In the genomic region with DNA sequence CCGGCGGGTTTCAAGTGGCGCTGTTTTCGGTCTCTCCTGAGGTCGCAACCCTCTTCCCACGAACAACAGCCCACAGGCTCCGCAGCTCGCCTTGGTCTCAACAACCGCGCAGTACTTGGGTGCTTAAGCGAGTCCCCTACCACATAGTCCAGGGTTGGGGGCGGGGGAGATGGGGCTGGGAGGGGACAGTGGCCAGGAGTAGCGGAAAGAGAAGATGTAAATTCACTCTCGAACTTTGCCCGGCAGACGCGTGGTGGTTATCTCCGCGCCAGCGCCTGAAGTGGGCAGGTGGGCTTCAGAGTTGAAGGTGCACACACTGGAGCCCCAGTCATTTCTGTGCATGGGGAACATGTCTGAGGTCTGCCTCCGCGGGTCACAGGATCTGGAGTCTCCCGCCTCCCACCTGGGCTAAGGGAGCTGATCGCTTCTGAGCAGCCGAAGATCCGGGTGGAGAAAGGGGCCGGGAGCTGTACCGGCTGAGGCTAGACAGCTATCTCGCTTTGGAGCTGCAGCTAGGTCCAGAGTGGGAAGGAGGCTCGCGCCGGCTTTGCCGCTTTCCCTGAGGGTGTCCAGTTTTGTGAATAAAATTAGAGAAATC, we compare ENCODE assay signal across 14 cellular contexts. TPM values are rescaled to one million over a fixed set of nuclear protein-coding genes. Genes with fewer than 3 reads are reported as not detected.
A peak's percentile ranks its signal among the peaks of the same experiment; 100 is the strongest.
DNase-seq lines count a peak whose midpoint lies in the region; ATAC-seq and TF ChIP-seq lines count a peak whose summit lies in the region.
"Had no signal": no experiment of that assay in that cellular context is flagged by ENCODE, and none has a peak within 500 bp of the region (broad histone marks: within the 10 kb centered on the region; RNA-seq: fewer than 3 reads in every experiment).

No MANE protein-coding gene starts in this region.

- no peak overlapping the region for H3K27ac ChIP-seq in suprapubic skin
- H3K27ac ChIP-seq: prostate gland had no signal

- no peak for TF ChIP-seq EP300 in suprapubic skin (IDR thresholded peaks at IDR 0.05)

- peaks cover 83% of the 10 kb centered on the region for H3K27me3 ChIP-seq in suprapubic skin

- H3K4me3 ChIP-seq in suprapubic skin, result peak overlapping the region; percentile 23
- H3K4me3 ChIP-seq: prostate gland had no signal

- no peak for DNase-seq in activated CD8-positive, alpha-beta T cell treated with anti-CD3 and anti-CD28 coated beads for 36 hours
- DNase-seq in activated CD8-positive, alpha-beta T cell treated with anti-CD3 and anti-CD28 coated beads, Interleukin-2, amount 10 ng/mL, durations not matched to agents 7 days and 5 days, result no peak
- DNase-seq in activated naive CD8-positive, alpha-beta T cell treated with anti-CD3 and anti-CD28 coated beads, Interleukin-2, amount 10 ng/mL, durations not matched to agents 7 days and 5 days, result no peak
- DNase-seq in immature natural killer cell (no peak), suprapubic skin (ENCODE audit: low spot score in 2 of 2) (no peak), islet precursor cell (no peak), LoVo (ENCODE audit: low spot score) (no peak), NCI-H1105 (lab: John Stamatoyannopoulos, UW) (no peak)
- DNase-seq: activated CD4-positive, alpha-beta memory T cell treated with anti-CD3 and anti-CD28 coated beads for 36 hours; kidney glomerular epithelial cell had no signal

- no peak for ATAC-seq in activated CD8-positive, alpha-beta T cell treated with anti-CD3 and anti-CD28 coated beads for 36 hours
- no peak for ATAC-seq in activated CD8-positive, alpha-beta T cell treated with anti-CD3 and anti-CD28 coated beads, Interleukin-2, amount 10 ng/mL, durations not matched to agents 7 days and 5 days
- no peak for ATAC-seq in activated naive CD8-positive, alpha-beta T cell treated with anti-CD3 and anti-CD28 coated beads, Interleukin-2, amount 10 ng/mL, durations not matched to agents 7 days and 5 days (ENCODE audit: low read depth)

- H3K4me1 Mint-ChIP-seq in activated CD8-positive, alpha-beta T cell treated with anti-CD3 and anti-CD28 coated beads for 36 hours (ENCODE audit: low read depth), result peaks cover 44% of the 10 kb centered on the region
- H3K4me1 Mint-ChIP-seq in activated CD8-positive, alpha-beta T cell treated with anti-CD3 and anti-CD28 coated beads, Interleukin-2, amount 10 ng/mL, durations not matched to agents 7 days and 5 days (ENCODE audit: low read depth), result peaks cover 51% of the 10 kb centered on the region
- H3K4me1 Mint-ChIP-seq in activated naive CD8-positive, alpha-beta T cell treated with anti-CD3 and anti-CD28 coated beads, Interleukin-2, amount 10 ng/mL, durations not matched to agents 7 days and 5 days, result peaks cover 34% of the 10 kb centered on the region
- peaks cover 56 to 61% of the 10 kb centered on the region in 2 donors for H3K4me1 Mint-ChIP-seq in immature natural killer cell

- no peak overlapping the region for H3K27ac Mint-ChIP-seq in activated CD8-positive, alpha-beta T cell treated with anti-CD3 and anti-CD28 coated beads for 36 hours
- H3K27ac Mint-ChIP-seq in activated CD8-positive, alpha-beta T cell treated with anti-CD3 and anti-CD28 coated beads, Interleukin-2, amount 10 ng/mL, durations not matched to agents 7 days and 5 days, result no peak overlapping the region
- H3K27ac Mint-ChIP-seq in activated naive CD8-positive, alpha-beta T cell treated with anti-CD3 and anti-CD28 coated beads, Interleukin-2, amount 10 ng/mL, durations not matched to agents 7 days and 5 days, result no peak overlapping the region
- no peak overlapping the region for H3K27ac Mint-ChIP-seq in immature natural killer cell
- H3K27ac Mint-ChIP-seq: activated CD4-positive, alpha-beta memory T cell treated with anti-CD3 and anti-CD28 coated beads for 36 hours had no signal

- 16% methylated on average over 20 of the region's 33 CpGs for WGBS in suprapubic skin

- H3K9me3 ChIP-seq in suprapubic skin, result no peaks in the 10 kb centered on the region
- H3K9me3 ChIP-seq: prostate gland, tibial artery had no signal

- peaks cover 62% of the 10 kb centered on the region for H3K4me1 ChIP-seq in suprapubic skin
- H3K4me1 ChIP-seq: prostate gland had no signal

- no peaks in the 10 kb centered on the region for H3K9me3 Mint-ChIP-seq in activated CD8-positive, alpha-beta T cell treated with anti-CD3 and anti-CD28 coated beads for 36 hours
- no peaks in the 10 kb centered on the region for H3K9me3 Mint-ChIP-seq in activated CD8-positive, alpha-beta T cell treated with anti-CD3 and anti-CD28 coated beads, Interleukin-2, amount 10 ng/mL, durations not matched to agents 7 days and 5 days (ENCODE audit: insufficient read depth)
- H3K9me3 Mint-ChIP-seq in activated naive CD8-positive, alpha-beta T cell treated with anti-CD3 and anti-CD28 coated beads, Interleukin-2, amount 10 ng/mL, durations not matched to agents 7 days and 5 days, result no peaks in the 10 kb centered on the region
- no peaks in the 10 kb centered on the region for H3K9me3 Mint-ChIP-seq in immature natural killer cell
- H3K9me3 Mint-ChIP-seq: activated CD4-positive, alpha-beta memory T cell treated with anti-CD3 and anti-CD28 coated beads for 36 hours had no signal

- POLR2A ChIA-PET in activated CD8-positive, alpha-beta T cell treated with anti-CD3 and anti-CD28 coated beads for 36 hours (lab: Charles Lee), result no interaction called here
- POLR2A ChIA-PET in activated CD8-positive, alpha-beta T cell treated with anti-CD3 and anti-CD28 coated beads, Interleukin-2, amount 10 ng/mL, durations not matched to agents 7 days and 5 days (lab: Charles Lee), result no interaction called here
- POLR2A ChIA-PET in activated naive CD8-positive, alpha-beta T cell treated with anti-CD3 and anti-CD28 coated beads, Interleukin-2, amount 10 ng/mL, durations not matched to agents 7 days and 5 days (lab: Charles Lee), result no interaction called here

- intact Hi-C loops in activated CD8-positive, alpha-beta T cell treated with anti-CD3 and anti-CD28 coated beads for 36 hours (cut with micrococcal nuclease), result loop anchor here (5.0 kb wide), 1 partner anchor 294 kb away; no protein-coding TSS in a partner anchor

- no peaks in the 10 kb centered on the region for H3K36me3 ChIP-seq in suprapubic skin
- H3K36me3 ChIP-seq: prostate gland, tibial artery had no signal

- TF ChIP-seq CTCF in activated CD8-positive, alpha-beta T cell treated with anti-CD3 and anti-CD28 coated beads for 36 hours (IDR thresholded peaks at IDR 0.05), result no peak
- TF ChIP-seq CTCF in suprapubic skin (IDR thresholded peaks at IDR 0.05), result no peak

- H3K4me3 Mint-ChIP-seq in activated CD8-positive, alpha-beta T cell treated with anti-CD3 and anti-CD28 coated beads for 36 hours, result peak overlapping the region; percentile 15
- no peak overlapping the region for H3K4me3 Mint-ChIP-seq in activated CD8-positive, alpha-beta T cell treated with anti-CD3 and anti-CD28 coated beads, Interleukin-2, amount 10 ng/mL, durations not matched to agents 7 days and 5 days
- H3K4me3 Mint-ChIP-seq in activated naive CD8-positive, alpha-beta T cell treated with anti-CD3 and anti-CD28 coated beads, Interleukin-2, amount 10 ng/mL, durations not matched to agents 7 days and 5 days, result peak overlapping the region; percentile 71
- peak overlapping the region; percentile 47 to 67 (median 63) for H3K4me3 Mint-ChIP-seq in immature natural killer cell
- H3K4me3 Mint-ChIP-seq: activated CD4-positive, alpha-beta memory T cell treated with anti-CD3 and anti-CD28 coated beads for 36 hours had no signal

- H3K27me3 Mint-ChIP-seq in activated CD8-positive, alpha-beta T cell treated with anti-CD3 and anti-CD28 coated beads for 36 hours, result peaks cover 40% of the 10 kb centered on the region
- peaks cover 24% of the 10 kb centered on the region for H3K27me3 Mint-ChIP-seq in activated CD8-positive, alpha-beta T cell treated with anti-CD3 and anti-CD28 coated beads, Interleukin-2, amount 10 ng/mL, durations not matched to agents 7 days and 5 days (ENCODE audit: low read depth)
- peaks cover 38% of the 10 kb centered on the region for H3K27me3 Mint-ChIP-seq in activated naive CD8-positive, alpha-beta T cell treated with anti-CD3 and anti-CD28 coated beads, Interleukin-2, amount 10 ng/mL, durations not matched to agents 7 days and 5 days
- peaks cover 9 to 33% (median 12%) of the 10 kb centered on the region in 3 donors for H3K27me3 Mint-ChIP-seq in immature natural killer cell (ENCODE audit: low read depth in 3 of 3)

- TF ChIP-seq POLR2A in suprapubic skin (IDR thresholded peaks at IDR 0.05), result no peak

- peaks cover 26% of the 10 kb centered on the region for H3K36me3 Mint-ChIP-seq in activated CD8-positive, alpha-beta T cell treated with anti-CD3 and anti-CD28 coated beads for 36 hours (ENCODE audit: low read depth)
- peaks cover 39% of the 10 kb centered on the region for H3K36me3 Mint-ChIP-seq in activated CD8-positive, alpha-beta T cell treated with anti-CD3 and anti-CD28 coated beads, Interleukin-2, amount 10 ng/mL, durations not matched to agents 7 days and 5 days (ENCODE audit: low read depth)
- H3K36me3 Mint-ChIP-seq in activated naive CD8-positive, alpha-beta T cell treated with anti-CD3 and anti-CD28 coated beads, Interleukin-2, amount 10 ng/mL, durations not matched to agents 7 days and 5 days, result peaks cover 17% of the 10 kb centered on the region
- peaks cover 0 to 14% (median 5%) of the 10 kb centered on the region in 3 donors for H3K36me3 Mint-ChIP-seq in immature natural killer cell

- CTCF ChIA-PET in activated CD8-positive, alpha-beta T cell treated with anti-CD3 and anti-CD28 coated beads for 36 hours (lab: Charles Lee), result interaction anchor here (1.9 to 6.5 kb wide), 4 partner anchors 13 to 293 kb away, joined by 5 to 125 read pairs (median 31); no protein-coding TSS in a partner anchor
- CTCF ChIA-PET in activated CD8-positive, alpha-beta T cell treated with anti-CD3 and anti-CD28 coated beads, Interleukin-2, amount 10 ng/mL, durations not matched to agents 7 days and 5 days (lab: Charles Lee), result interaction anchor here (3.3 to 6.1 kb wide), 3 partner anchors 15 to 292 kb away, joined by 28 to 71 read pairs (median 46); no protein-coding TSS in a partner anchor

RNA-seq across cellular contexts. Expression of a gene that starts 4.3 kb away (rescaled TPM):
- under 1 TPM; 0.11 to 0.18 TPM for total RNA-seq in activated CD8-positive, alpha-beta T cell treated with anti-CD3 and anti-CD28 coated beads for 36 hours
- under 1 TPM; 0.24 to 0.31 TPM for total RNA-seq in activated CD8-positive, alpha-beta T cell treated with anti-CD3 and anti-CD28 coated beads, Interleukin-2, amount 10 ng/mL, durations not matched to agents 7 days and 5 days
- total RNA-seq in activated naive CD8-positive, alpha-beta T cell treated with anti-CD3 and anti-CD28 coated beads, Interleukin-2, amount 10 ng/mL, durations not matched to agents 7 days and 5 days, result under 1 TPM; 0.50 to 0.71 TPM
- polyA plus RNA-seq in immature natural killer cell, result under 1 TPM; 0.03 to 0.40 (median 0.26) TPM
- total RNA-seq in suprapubic skin, result under 1 TPM in 3 of 4 donors, not detected in 1; 0.34 to 0.39 (median 0.38) TPM
- total RNA-seq: epithelial cell of proximal tubule had no signal

RNA-seq across cellular contexts. Expression of a gene that starts 17.5 kb away (rescaled TPM):
- total RNA-seq in activated CD8-positive, alpha-beta T cell treated with anti-CD3 and anti-CD28 coated beads for 36 hours, result not detected
- total RNA-seq in activated CD8-positive, alpha-beta T cell treated with anti-CD3 and anti-CD28 coated beads, Interleukin-2, amount 10 ng/mL, durations not matched to agents 7 days and 5 days, result not detected
- total RNA-seq in activated naive CD8-positive, alpha-beta T cell treated with anti-CD3 and anti-CD28 coated beads, Interleukin-2, amount 10 ng/mL, durations not matched to agents 7 days and 5 days, result not detected
- not detected for polyA plus RNA-seq in immature natural killer cell
- not detected for total RNA-seq in suprapubic skin
- total RNA-seq: activated CD4-positive, alpha-beta memory T cell treated with anti-CD3 and anti-CD28 coated beads for 36 hours; aorta; epithelial cell of proximal tubule had no signal
- polyA plus RNA-seq: aorta had no signal
